8 cellular contexts compared by ENCODE assay signal in the genomic region with DNA sequence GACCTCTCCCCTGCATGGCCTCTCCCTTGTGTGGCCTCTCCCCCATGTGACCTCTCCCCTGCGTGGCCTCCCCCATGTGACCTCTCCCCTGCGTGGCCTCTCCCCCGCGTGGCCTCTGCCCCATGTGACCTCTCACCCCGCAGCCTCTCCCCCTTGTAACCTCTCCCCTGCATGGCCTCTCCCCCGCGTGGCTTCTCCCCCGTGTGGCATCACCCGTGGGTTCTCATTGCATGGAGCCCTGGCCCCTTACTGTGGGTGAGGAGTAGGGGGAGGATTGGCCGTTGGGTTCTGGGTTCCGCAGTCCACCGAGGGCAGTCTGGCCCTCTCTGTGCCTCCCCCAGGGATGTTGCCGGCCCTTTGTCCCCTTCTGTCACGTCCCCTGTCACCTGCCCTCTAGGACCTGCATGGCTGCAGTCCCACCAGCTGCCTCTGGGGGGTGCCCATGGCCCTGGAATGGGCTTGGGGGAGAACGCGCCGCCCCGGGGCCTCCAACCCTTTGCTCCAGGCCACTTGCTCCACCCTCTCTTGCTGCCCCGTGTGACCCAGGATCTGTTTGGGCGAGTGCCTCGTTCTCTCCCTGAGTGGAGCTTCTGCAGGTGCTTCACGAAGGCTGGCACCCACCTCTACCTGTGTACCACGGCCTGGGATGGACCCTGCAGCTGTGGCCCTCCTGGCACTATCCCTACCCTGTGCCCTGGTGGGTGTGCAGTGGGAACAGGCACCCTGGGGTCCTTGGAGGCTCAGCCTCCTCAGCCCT. TPM values are rescaled to one million over a fixed set of nuclear protein-coding genes. Genes with fewer than 3 reads are reported as not detected.
A peak's percentile ranks its signal among the peaks of the same experiment; 100 is the strongest.
DNase-seq lines count a peak whose midpoint lies in the region; ATAC-seq and TF ChIP-seq lines count a peak whose summit lies in the region.

No MANE protein-coding gene starts in this region.

- peaks cover 36% of the 10 kb centered on the region for H3K4me1 ChIP-seq in NT2/D1 (ENCODE audit: insufficient read depth, insufficient read length)

- no peak overlapping the region for H3K4me3 ChIP-seq in NT2/D1 (ENCODE audit: insufficient read length, low read depth)

- peak; percentile 68 for ATAC-seq in GM18909 (IDR thresholded peaks at IDR 0.05; ENCODE audit: poor library complexity, unreplicated experiment)

- no peaks in the 10 kb centered on the region for H3K9me3 ChIP-seq in NT2/D1 (ENCODE audit: insufficient read depth, low read length)

- no peak for DNase-seq in AG09319 (ENCODE audit: extremely low read depth, low read depth)
- peak; percentile 62 for DNase-seq in HT1080 (ENCODE audit: low read depth)
- peak; percentile 71 for DNase-seq in NT2/D1 (ENCODE audit: low read depth, low spot score)
- peak; percentile 91 for DNase-seq in activated CD8-positive, alpha-beta memory T cell treated with anti-CD3 and anti-CD28 coated beads, Interleukin-2, amount 50 U/mL, for 4 hours
- DNase-seq in epidermal melanocyte (ENCODE audit: insufficient read length, low spot score): peak; percentile 91
- peak; percentile 74 for DNase-seq in myocyte (ENCODE audit: low read depth)
- peak; percentile 70 to 89 for DNase-seq in stimulated activated CD8-positive, alpha-beta memory T cell treated with anti-CD3 and anti-CD28 coated beads, Interleukin-7, amount 100 ng/mL, for 1 hour (ENCODE audit: low read depth in 2 of 2)

- H3K27me3 ChIP-seq in NT2/D1 (ENCODE audit: insufficient read depth, insufficient read length): no peaks in the 10 kb centered on the region

- peaks cover 29% of the 10 kb centered on the region for H3K36me3 ChIP-seq in NT2/D1 (ENCODE audit: insufficient read depth, insufficient read length, low read length)

- TF ChIP-seq CTCF in AG09319 (IDR thresholded peaks at IDR 0.05; ENCODE audit: low read depth, low read length): peak; percentile 95

- H3K9ac ChIP-seq in NT2/D1 (ENCODE audit: insufficient read length, low read depth): peak overlapping the region; percentile 63

RNA-seq across cellular contexts. Expression of a gene that starts 21.3 kb away (rescaled TPM):
- 31.7 and 34.0 TPM in 2 replicates for total RNA-seq in HT1080 (2014; rRNA removed; shearing (Covaris generic))
- polyA plus RNA-seq in HT1080 (2015; cell fraction: cytosol; rRNA removed): 15.6 and 18.6 TPM in 2 replicates
- 38.6 and 38.8 TPM in 2 replicates for polyA plus RNA-seq in HT1080 (2015; cell fraction: nucleus; rRNA removed)
- total RNA-seq in myocyte: 21.6 and 22.5 TPM in 2 replicates
- 24.9 TPM for polyA plus RNA-seq in myocyte (2012)

RNA-seq across cellular contexts. Expression of a gene that starts 34.6 kb away (rescaled TPM):
- 24.3 and 55.3 TPM in 2 replicates for total RNA-seq in HT1080 (2014; rRNA removed; shearing (Covaris generic))
- polyA plus RNA-seq in HT1080 (2015; cell fraction: cytosol; rRNA removed): 33.6 and 41.3 TPM in 2 replicates
- 13.4 and 16.5 TPM in 2 replicates for polyA plus RNA-seq in HT1080 (2015; cell fraction: nucleus; rRNA removed)
- 6.9 and 12.5 TPM in 2 replicates for total RNA-seq in myocyte
- 112 TPM for polyA plus RNA-seq in myocyte (2012)

RNA-seq across cellular contexts. Expression of a gene that starts 54.3 kb away (rescaled TPM):
- 52.9 and 60.2 TPM in 2 replicates for total RNA-seq in HT1080 (2014; rRNA removed; shearing (Covaris generic))
- 49.6 and 51.5 TPM in 2 replicates for polyA plus RNA-seq in HT1080 (2015; cell fraction: cytosol; rRNA removed)
- 34.8 and 37.1 TPM in 2 replicates for polyA plus RNA-seq in HT1080 (2015; cell fraction: nucleus; rRNA removed)
- 25.8 and 31.0 TPM in 2 replicates for total RNA-seq in myocyte
- 30.7 TPM for polyA plus RNA-seq in myocyte (2012)
